11 cellular contexts compared by ENCODE assay signal in the genomic region with DNA sequence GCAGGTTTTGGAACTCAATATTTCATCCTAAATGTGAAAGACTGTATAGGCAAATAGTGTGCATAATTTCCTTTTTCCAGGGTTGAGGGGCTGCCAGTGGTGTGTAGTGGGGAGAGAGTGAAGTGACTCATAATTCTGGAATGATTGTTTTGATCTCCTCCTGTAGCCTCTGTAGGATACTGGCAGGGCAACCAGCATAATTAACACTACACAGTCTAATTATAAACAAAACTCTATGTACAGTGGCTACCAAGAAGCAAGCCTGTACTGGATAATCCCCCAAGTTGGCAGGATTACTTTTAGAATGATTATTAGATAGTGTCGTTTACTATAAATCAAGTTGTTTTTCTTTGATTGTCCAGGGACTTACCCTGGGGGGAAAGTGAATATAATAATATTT. TPM values are rescaled to one million over a fixed set of nuclear protein-coding genes. Genes with fewer than 3 reads are reported as not detected.
DNase-seq lines count a peak whose midpoint lies in the region; ATAC-seq and TF ChIP-seq lines count a peak whose summit lies in the region.
"Had no signal": no experiment of that assay in that cellular context is flagged by ENCODE, and none has a peak within 500 bp of the region (broad histone marks: within the 10 kb centered on the region; RNA-seq: fewer than 3 reads in every experiment).

No MANE protein-coding gene starts in this region.

- no peak for TF ChIP-seq CTCF in OCI-LY7 (conservative IDR thresholded peaks at IDR 0.05; ENCODE audit: low read length)
- TF ChIP-seq CTCF in parathyroid adenoma (IDR thresholded peaks at IDR 0.05): no peak

- H3K4me1 ChIP-seq in OCI-LY7 (ENCODE audit: insufficient read depth, low read length, poor library complexity, severe bottlenecking) (peaks cover 81% of the 10 kb centered on the region), parathyroid adenoma (peaks cover 28% of the 10 kb centered on the region)

- H3K27me3 ChIP-seq in parathyroid adenoma (ENCODE audit: control insufficient read depth, insufficient read depth, low read length): no peaks in the 10 kb centered on the region

- H3K4me2 ChIP-seq in OCI-LY7 (ENCODE audit: low read length): peak overlapping the region; percentile 54
- H3K4me2 ChIP-seq in parathyroid adenoma (ENCODE audit: low read length): no peak overlapping the region
- H3K4me2 ChIP-seq: KMS-11 had no signal

- H2AFZ ChIP-seq in OCI-LY7 (ENCODE audit: low read length) (no peak overlapping the region), parathyroid adenoma (no peak overlapping the region)

- no peak for ATAC-seq in GM21447 (IDR thresholded peaks at IDR 0.05; ENCODE audit: unreplicated experiment)

- DNase-seq in EH (ENCODE audit: low read depth) (peak; percentile 71), OCI-LY7 (ENCODE audit: low spot score) (no peak), fibroblast of gingiva (ENCODE audit: low read depth) (peak; percentile 5), dedifferentiated amniotic fluid mesenchymal stem cell (ENCODE audit: extremely low spot score) (no peak), SHP77 treated with DMSO at 0.1 percent for 48 hours (lab: John Stamatoyannopoulos, UW) (no peak)
- no peak for DNase-seq in stimulated activated CD4-positive, alpha-beta T cell treated with anti-CD3 and anti-CD28 coated beads, Interleukin-4, amount 100 ng/mL, for 24 hours
- DNase-seq: activated naive CD8-positive, alpha-beta T cell treated with anti-CD3 and anti-CD28 coated beads for 36 hours; islet precursor cell had no signal

- POLR2A ChIA-PET in OCI-LY7 (lab: Charles Lee): no interaction called here

- H3K9me2 ChIP-seq in OCI-LY7 (ENCODE audit: insufficient read depth, low read length): no peaks in the 10 kb centered on the region

- H3K36me3 ChIP-seq in OCI-LY7 (ENCODE audit: insufficient read depth, low read length) (peaks cover 45% of the 10 kb centered on the region), parathyroid adenoma (ENCODE audit: control insufficient read depth, insufficient read depth, low read length) (no peaks in the 10 kb centered on the region)

- peak overlapping the region; percentile 2 for H3K4me3 ChIP-seq in OCI-LY7 (ENCODE audit: low read depth, low read length, poor library complexity, severe bottlenecking)
- no peak overlapping the region for H3K4me3 ChIP-seq in parathyroid adenoma (ENCODE audit: low read depth, low read length)

- H3K27ac ChIP-seq in OCI-LY7 (ENCODE audit: low read depth, low read length, poor library complexity, severe bottlenecking): peak overlapping the region; percentile 33
- peak overlapping the region; percentile 54 for H3K27ac ChIP-seq in parathyroid adenoma
- H3K27ac ChIP-seq: KMS-11 had no signal

- intact Hi-C loops in OCI-LY7 (cut with micrococcal nuclease; ENCODE audit: unreplicated experiment): no loop called here

- BruUV-seq in OCI-LY7 (replicated peaks; lab: Mats Ljungman, UMichigan): no TSS peak

- CTCF ChIA-PET in OCI-LY7 (lab: Charles Lee; ENCODE audit: unreplicated experiment): no interaction called here

- peaks cover 100% of the 10 kb centered on the region for H3K79me2 ChIP-seq in OCI-LY7 (ENCODE audit: insufficient read depth, low read depth, low read length)
- H3K79me2 ChIP-seq in parathyroid adenoma: peaks cover 7% of the 10 kb centered on the region

- H3K9me3 ChIP-seq in OCI-LY7 (ENCODE audit: low read length) (peaks cover 7% of the 10 kb centered on the region; the same call in 1 of the 2 replicates), parathyroid adenoma (ENCODE audit: control insufficient read depth, low read length) (no peaks in the 10 kb centered on the region)

- peaks cover 19% of the 10 kb centered on the region for H4K20me1 ChIP-seq in OCI-LY7 (ENCODE audit: insufficient read depth, low read length)

- H3K9ac ChIP-seq in parathyroid adenoma: no peak overlapping the region
- H3K9ac ChIP-seq: KMS-11 had no signal

RNA-seq across cellular contexts. Expression of a gene that starts 32.2 kb away (rescaled TPM):
- total RNA-seq in OCI-LY7 (2014; rRNA removed; shearing (Covaris generic)): 68.5 and 79.1 TPM in 2 replicates
- total RNA-seq in OCI-LY7 (2022): 116 and 139 TPM in 2 replicates

Comparison
In these comparisons a context has a peak if more than half of its experiments do, and no peak if none do; other contexts are left out.
1. DNase-seq: peak in EH (single experiment) and fibroblast of gingiva (single experiment); none in OCI-LY7 (single experiment), dedifferentiated amniotic fluid mesenchymal stem cell (single experiment), stimulated activated CD4-positive, alpha-beta T cell treated with anti-CD3 and anti-CD28 coated beads, Interleukin-4, amount 100 ng/mL, for 24 hours (single experiment) and SHP77 treated with DMSO at 0.1 percent for 48 hours (single experiment).